Comparison of ENCODE assay signal across 9 cellular contexts in genomic region chr13:20193142-20193923, GRCh38. TPM values are rescaled to one million over a fixed set of nuclear protein-coding genes. Genes with fewer than 3 reads are reported as not detected.
DNase-seq lines count a peak whose midpoint lies in the region; ATAC-seq, FAIRE-seq and TF ChIP-seq lines count a peak whose summit lies in the region.
"Had no signal": no experiment of that assay in that cellular context is flagged by ENCODE, and none has a peak within 500 bp of the region (broad histone marks: within the 10 kb centered on the region; RNA-seq: fewer than 3 reads in every experiment).

No MANE protein-coding gene starts in this region.

- no peaks in the 10 kb centered on the region for H3K4me1 ChIP-seq in right cardiac atrium (ENCODE audit: control insufficient read depth, insufficient read depth, low read length)
- H3K4me1 ChIP-seq in smooth muscle cell (ENCODE audit: low read depth): peaks cover 27% of the 10 kb centered on the region

- H3F3A ChIP-seq in smooth muscle cell (ENCODE audit: low read depth): peaks cover 6% of the 10 kb centered on the region

- FAIRE-seq in GM12891 (lab: Jason Lieb, UNC): no peak

- CTCF ChIA-PET in activated CD4-positive, alpha-beta memory T cell treated with anti-CD3 and anti-CD28 coated beads for 36 hours (lab: Charles Lee): no interaction called here
- CTCF ChIA-PET in GM10248 (lab: Yijun Ruan, JAX): no interaction called here

- TF ChIP-seq CTCF in smooth muscle cell (IDR thresholded peaks at IDR 0.05; ENCODE audit: borderline replicate concordance, insufficient read depth, poor library complexity, severe bottlenecking): no peak
- TF ChIP-seq CTCF in GM10248 (IDR thresholded peaks at IDR 0.05; ENCODE audit: control extremely low read depth, extremely low read depth, low read depth, missing control alignments): no peak

- no peaks in the 10 kb centered on the region for H4K20me1 ChIP-seq in smooth muscle cell (ENCODE audit: low read depth)

- peaks cover 17% of the 10 kb centered on the region for H3K4me1 Mint-ChIP-seq in activated CD4-positive, alpha-beta memory T cell treated with anti-CD3 and anti-CD28 coated beads for 36 hours (ENCODE audit: low read depth)

- no peaks in the 10 kb centered on the region for H3K9me3 Mint-ChIP-seq in activated CD4-positive, alpha-beta memory T cell treated with anti-CD3 and anti-CD28 coated beads for 36 hours

- no peak overlapping the region for H3K27ac Mint-ChIP-seq in activated CD4-positive, alpha-beta memory T cell treated with anti-CD3 and anti-CD28 coated beads for 36 hours

- H3K27me3 ChIP-seq in right cardiac atrium (ENCODE audit: control insufficient read depth, insufficient read depth) (no peaks in the 10 kb centered on the region), smooth muscle cell (ENCODE audit: low read depth) (peaks cover 42% of the 10 kb centered on the region)

- ATAC-seq in HG02610 (IDR thresholded peaks at IDR 0.05; ENCODE audit: unreplicated experiment) (peak; percentile 27), right cardiac atrium (peak; percentile 5 to 50), GM21390 (IDR thresholded peaks at IDR 0.05; ENCODE audit: unreplicated experiment) (no peak)

- H3K79me2 ChIP-seq in smooth muscle cell (ENCODE audit: low read depth): no peaks in the 10 kb centered on the region

- H3K4me2 ChIP-seq in smooth muscle cell: peak overlapping the region; percentile 98

- no peak for DNase-seq in activated CD4-positive, alpha-beta memory T cell treated with anti-CD3 and anti-CD28 coated beads for 36 hours
- DNase-seq in right cardiac atrium: no peak
- no peak for DNase-seq in smooth muscle cell (lab: John Stamatoyannopoulos, UW; ENCODE audit: unreplicated experiment)
- no peak for DNase-seq in GM10248 (ENCODE audit: extremely low spot score)
- no peak for DNase-seq in GM12891 (ENCODE audit: insufficient read length, low spot score)
- no peak for DNase-seq in glomerular visceral epithelial cell (ENCODE audit: extremely low spot score)

- H3K27ac ChIP-seq in right cardiac atrium (ENCODE audit: low read length) (no peak overlapping the region), smooth muscle cell (ENCODE audit: low read depth) (no peak overlapping the region)

- no peak for TF ChIP-seq POLR2A in GM12891 (IDR thresholded peaks at IDR 0.05; ENCODE audit: low read depth, low read length)

- H3K9me3 ChIP-seq in right cardiac atrium (ENCODE audit: control insufficient read depth, low read length) (no peaks in the 10 kb centered on the region), smooth muscle cell (replicated peaks; ENCODE audit: low read depth) (no peaks in the 10 kb centered on the region)

- H3K36me3 Mint-ChIP-seq in activated CD4-positive, alpha-beta memory T cell treated with anti-CD3 and anti-CD28 coated beads for 36 hours: no peaks in the 10 kb centered on the region

- peak overlapping the region; percentile 58 for H3K4me3 Mint-ChIP-seq in activated CD4-positive, alpha-beta memory T cell treated with anti-CD3 and anti-CD28 coated beads for 36 hours

- H2AFZ ChIP-seq in smooth muscle cell (ENCODE audit: low read depth): peak overlapping the region; percentile 79

- no peaks in the 10 kb centered on the region for H3K36me3 ChIP-seq in smooth muscle cell (ENCODE audit: low read depth)

- H3K27me3 Mint-ChIP-seq in activated CD4-positive, alpha-beta memory T cell treated with anti-CD3 and anti-CD28 coated beads for 36 hours: peaks cover 46% of the 10 kb centered on the region

- H3K4me3 ChIP-seq in right cardiac atrium (ENCODE audit: low read length) (peak overlapping the region; percentile 89), smooth muscle cell (peak overlapping the region; percentile 64)
- H3K4me3 ChIP-seq: lung had no signal

- intact Hi-C loops in activated CD4-positive, alpha-beta memory T cell treated with anti-CD3 and anti-CD28 coated beads for 36 hours (cut with micrococcal nuclease): loop anchor here (5.0 kb wide), 2 partner anchors 284 to 509 kb away; partner anchors contain the start of gene IL17D
- intact Hi-C loops in right cardiac atrium (cut with DNase I): loop anchor here in 3 of 4 donors (5.0 to 10.0 kb wide), 3 partner anchors 291 to 731 kb away; no protein-coding TSS in a partner anchor

- POLR2A ChIA-PET in activated CD4-positive, alpha-beta memory T cell treated with anti-CD3 and anti-CD28 coated beads for 36 hours (lab: Charles Lee): no interaction called here
- POLR2A ChIA-PET in GM10248 (lab: Yijun Ruan, JAX): no interaction called here

- no peak overlapping the region for H3K9ac ChIP-seq in smooth muscle cell (ENCODE audit: low read depth)

- WGBS in right cardiac atrium: 1% methylated on average over 54 of the region's 54 CpGs
- WGBS in smooth muscle cell (ENCODE audit: low lambda C conversion rate): 3% methylated on average over 51 of the region's 54 CpGs

TF ChIP-seq in GM12891, 5 proteins besides CTCF, POLR2A, EP300 and RAD21:
- TF ChIP-seq SPI1 (IDR thresholded peaks at IDR 0.05; ENCODE audit: low read depth, low read length) (no peak), PAX5 (IDR thresholded peaks at IDR 0.05; ENCODE audit: insufficient read depth, low read length, severe bottlenecking) (no peak), POLR2AphosphoS5 (IDR thresholded peaks at IDR 0.05; ENCODE audit: low read depth, low read length) (no peak), POU2F2 (IDR thresholded peaks at IDR 0.05; ENCODE audit: low read depth, low read length) (no peak), TAF1 (IDR thresholded peaks at IDR 0.05; ENCODE audit: low read depth, low read length) (no peak)
TF ChIP-seq in GM12891: peak in this region for 0.

RNA-seq across cellular contexts. Expression of gene GJB2, which starts 0.6 kb away (rescaled TPM):
- 1 to 10 TPM; 5.0 to 5.1 TPM for total RNA-seq in activated CD4-positive, alpha-beta memory T cell treated with anti-CD3 and anti-CD28 coated beads for 36 hours
- total RNA-seq in right cardiac atrium (under 1 TPM in 1 of 4 donors, not detected in 3; 0.09 TPM), smooth muscle cell (101 and 115 TPM in 2 replicates)
- polyA plus RNA-seq in right cardiac atrium (0.20 TPM), smooth muscle cell (42.9 and 83.7 TPM in 2 replicates)
- 3.1 TPM for polyA plus RNA-seq in GM12891 (2012; ENCODE audit: low read depth, missing spikeins)

RNA-seq across cellular contexts. Expression of gene GJA3, which starts 32.5 kb away (rescaled TPM):
- under 1 TPM; 0.14 to 0.29 TPM for total RNA-seq in activated CD4-positive, alpha-beta memory T cell treated with anti-CD3 and anti-CD28 coated beads for 36 hours
- 10 to 100 TPM in 1 of 4 donors, 1 to 10 TPM in 3; 5.0 to 11.0 (median 8.5) TPM for total RNA-seq in right cardiac atrium
- 5.7 TPM for polyA plus RNA-seq in right cardiac atrium
- 1.5 and 4.5 TPM in 2 replicates for total RNA-seq in smooth muscle cell
- polyA plus RNA-seq in smooth muscle cell: 1.3 and 1.4 TPM in 2 replicates
- not detected for polyA plus RNA-seq in GM12891 (2012; ENCODE audit: low read depth, missing spikeins)

RNA-seq across cellular contexts. Expression of gene GJB6, which starts 38.8 kb away (rescaled TPM):
- total RNA-seq in activated CD4-positive, alpha-beta memory T cell treated with anti-CD3 and anti-CD28 coated beads for 36 hours: 1 to 10 TPM; 1.9 to 2.4 TPM
- total RNA-seq in right cardiac atrium (not detected), smooth muscle cell (35.3 and 55.6 TPM in 2 replicates)
- polyA plus RNA-seq in right cardiac atrium (0.05 TPM), smooth muscle cell (8.4 and 14.7 TPM in 2 replicates)
- not detected for polyA plus RNA-seq in GM12891 (2012; ENCODE audit: low read depth, missing spikeins)
- total RNA-seq: lung had no signal

Comparison
In these comparisons a context has a peak if more than half of its experiments do, and no peak if none do; other contexts are left out.
1. RNA of gene GJB2, which starts 0.6 kb away (total RNA-seq): 101 to 115 TPM in smooth muscle cell; 5.0 to 5.1 TPM in activated CD4-positive, alpha-beta memory T cell treated with anti-CD3 and anti-CD28 coated beads for 36 hours and 0.09 TPM in right cardiac atrium; every median in the first group is over 10 times any median in the second.
2. RNA of gene GJB6, which starts 38.8 kb away (total RNA-seq): 35.3 to 55.6 TPM in smooth muscle cell; 1.9 to 2.4 TPM in activated CD4-positive, alpha-beta memory T cell treated with anti-CD3 and anti-CD28 coated beads for 36 hours and not detected in right cardiac atrium; every median in the first group is over 10 times any median in the second.